Comparison of ENCODE assay signal across 9 cellular contexts in genomic region chr10:103470755-103471653, GRCh38. TPM values are rescaled to one million over a fixed set of nuclear protein-coding genes. Genes with fewer than 3 reads are reported as not detected.
A peak's percentile ranks its signal among the peaks of the same experiment; 100 is the strongest.
DNase-seq lines count a peak whose midpoint lies in the region; ATAC-seq, FAIRE-seq and TF ChIP-seq lines count a peak whose summit lies in the region.
"Had no signal": no experiment of that assay in that cellular context is flagged by ENCODE, and none has a peak within 500 bp of the region (broad histone marks: within the 10 kb centered on the region; RNA-seq: fewer than 3 reads in every experiment).

No MANE protein-coding gene starts in this region.

- no peaks in the 10 kb centered on the region for H3K36me3 ChIP-seq in astrocyte (ENCODE audit: insufficient read depth, low read length)
- no peaks in the 10 kb centered on the region for H3K36me3 ChIP-seq in small intestine (ENCODE audit: control insufficient read depth in 2 of 2, insufficient read depth in 2 of 2, low read length in 2 of 2)

- no peak overlapping the region for H3K4me3 Mint-ChIP-seq in astrocyte (ENCODE audit: unreplicated experiment)
- no peak overlapping the region for H3K4me3 Mint-ChIP-seq in osteocyte (ENCODE audit: unreplicated experiment)

- H3K4me1 ChIP-seq in astrocyte (ENCODE audit: insufficient read depth, low read length), result no peaks in the 10 kb centered on the region
- H3K4me1 ChIP-seq in small intestine (ENCODE audit: control insufficient read depth in 2 of 2, insufficient read depth in 1 of 2, low read depth in 1 of 2, low read length in 1 of 2), result no peaks in the 10 kb centered on the region

- H3K4me1 Mint-ChIP-seq in astrocyte (ENCODE audit: low read depth, unreplicated experiment) (peaks cover 17% of the 10 kb centered on the region), osteocyte (ENCODE audit: unreplicated experiment) (peaks cover 20% of the 10 kb centered on the region)

- H3K27ac ChIP-seq in astrocyte (ENCODE audit: low read depth, low read length) (no peak overlapping the region), small intestine (ENCODE audit: low read depth in 1 of 2, low read length in 1 of 2) (peak overlapping the region in 1 of 2 donors; percentile 53)

- H4K20me1 ChIP-seq in astrocyte (ENCODE audit: insufficient read depth, low read length), result no peaks in the 10 kb centered on the region

- H3K9me3 Mint-ChIP-seq in astrocyte (ENCODE audit: unreplicated experiment), result peaks cover 2% of the 10 kb centered on the region
- H3K9me3 Mint-ChIP-seq in osteocyte (ENCODE audit: unreplicated experiment), result no peaks in the 10 kb centered on the region

- H3K9me3 ChIP-seq in astrocyte (ENCODE audit: insufficient read depth, low read depth, low read length), result no peaks in the 10 kb centered on the region
- no peaks in the 10 kb centered on the region for H3K9me3 ChIP-seq in small intestine (ENCODE audit: control insufficient read depth, low read depth)

- H3K4me3 ChIP-seq in astrocyte (ENCODE audit: insufficient read depth, low read depth, low read length) (no peak overlapping the region), small intestine (ENCODE audit: low read depth in 1 of 2, low read length in 2 of 2) (no peak overlapping the region)

- H2AFZ ChIP-seq in astrocyte (ENCODE audit: low read depth, low read length), result no peak overlapping the region

- H3K36me3 Mint-ChIP-seq in astrocyte (ENCODE audit: low read depth, unreplicated experiment) (no peaks in the 10 kb centered on the region), osteocyte (ENCODE audit: unreplicated experiment) (no peaks in the 10 kb centered on the region)

- peak overlapping the region; percentile 71 for H3K27ac Mint-ChIP-seq in astrocyte (ENCODE audit: unreplicated experiment)
- H3K27ac Mint-ChIP-seq in osteocyte (ENCODE audit: unreplicated experiment), result no peak overlapping the region

- TF ChIP-seq CTCF in astrocyte (IDR thresholded peaks at IDR 0.05; ENCODE audit: insufficient read depth, low read depth, low read length) (no peak), osteocyte (IDR thresholded peaks at IDR 0.05) (no peak)

- ATAC-seq in HG03354 (IDR thresholded peaks at IDR 0.05; ENCODE audit: poor library complexity, severe bottlenecking, unreplicated experiment), result peak; percentile 85

- WGBS in small intestine, 3 donors, result 49 to 57% (median 49%) methylated on average over 14 of the region's 14 CpGs

- peak; percentile 30 to 54 for DNase-seq in stimulated activated CD4-positive, alpha-beta T cell treated with anti-CD3 and anti-CD28 coated beads, Interleukin-12 subunit alpha, Interleukin-12 subunit beta, amount 100 ng/mL, for 24 hours (ENCODE audit: low read depth in 2 of 2)
- DNase-seq in stimulated activated CD4-positive, alpha-beta T cell treated with anti-CD3 and anti-CD28 coated beads, Interleukin-12 subunit alpha, Interleukin-12 subunit beta, amount 100 ng/mL, for 4 hours, result no peak
- DNase-seq in T-helper 2 cell, result peak in 4 of 5 experiments; percentile 19 to 96 (median 60)
- DNase-seq in astrocyte (ENCODE audit: low read depth), result no peak
- peak; percentile 60 for DNase-seq in small intestine
- DNase-seq in osteocyte (ENCODE audit: extremely low spot score, unreplicated experiment), result no peak
- DNase-seq in putamen (ENCODE audit: low spot score), result no peak

- no peaks in the 10 kb centered on the region for H3K79me2 ChIP-seq in astrocyte (ENCODE audit: insufficient read depth, low read length)

- H3K4me2 ChIP-seq in astrocyte (ENCODE audit: low read length), result no peak overlapping the region

- FAIRE-seq in astrocyte (lab: Jason Lieb, UNC) (no peak), small intestine (lab: Jason Lieb, UNC) (no peak)

- no peak overlapping the region for H3K9ac ChIP-seq in astrocyte (ENCODE audit: low read length)

- H3K27me3 Mint-ChIP-seq in astrocyte (ENCODE audit: low read depth, unreplicated experiment) (peaks cover 5% of the 10 kb centered on the region), osteocyte (ENCODE audit: unreplicated experiment) (no peaks in the 10 kb centered on the region)

- peaks cover 26% of the 10 kb centered on the region for H3K27me3 ChIP-seq in astrocyte (ENCODE audit: insufficient read depth, low read length)
- no peaks in the 10 kb centered on the region for H3K27me3 ChIP-seq in small intestine (ENCODE audit: control insufficient read depth in 2 of 2, insufficient read depth in 2 of 2, low read length in 2 of 2)

RNA-seq across cellular contexts. Expression of gene CALHM3, which starts 8.0 kb away (rescaled TPM):
- total RNA-seq in astrocyte (not detected in 2 replicates), osteocyte (not detected in 2 replicates)
- polyA plus RNA-seq in small intestine, result not detected
- total RNA-seq: temporal lobe had no signal

RNA-seq across cellular contexts. Expression of gene CALHM1, which starts 12.3 kb away (rescaled TPM):
- total RNA-seq in astrocyte (not detected in 2 replicates), osteocyte (not detected in 2 replicates)
- under 1 TPM in 1 of 3 donors, not detected in 2; 0.03 TPM for polyA plus RNA-seq in small intestine
- total RNA-seq: temporal lobe had no signal

RNA-seq across cellular contexts. Expression of gene CALHM2, which starts 18.8 kb away (rescaled TPM):
- 1.2 and 1.4 TPM in 2 replicates for total RNA-seq in astrocyte
- polyA plus RNA-seq in small intestine, result 10 to 100 TPM in 1 of 3 donors, 1 to 10 TPM in 2; 1.1 to 29.1 (median 5.4) TPM
- total RNA-seq in osteocyte, result 1.9 and 2.1 TPM in 2 replicates

RNA-seq across cellular contexts. Expression of gene NEURL1, which starts 22.5 kb away (rescaled TPM):
- total RNA-seq in astrocyte, result 1.4 and 1.5 TPM in 2 replicates
- 10 to 100 TPM; 14.6 to 25.7 (median 15.9) TPM for polyA plus RNA-seq in small intestine
- 1.0 and 2.5 TPM in 2 replicates for total RNA-seq in osteocyte

Comparison
In these comparisons a context has a peak if more than half of its experiments do, and no peak if none do; other contexts are left out.
1. DNase-seq: peak in stimulated activated CD4-positive, alpha-beta T cell treated with anti-CD3 and anti-CD28 coated beads, Interleukin-12 subunit alpha, Interleukin-12 subunit beta, amount 100 ng/mL, for 24 hours (2 of 2), T-helper 2 cell (4 of 5) and small intestine (single experiment); none in stimulated activated CD4-positive, alpha-beta T cell treated with anti-CD3 and anti-CD28 coated beads, Interleukin-12 subunit alpha, Interleukin-12 subunit beta, amount 100 ng/mL, for 4 hours (single experiment), astrocyte (single experiment), osteocyte (single experiment) and putamen (single experiment).